10 cellular contexts compared by ENCODE assay signal in genomic region chr13:101149735-101150380, GRCh38.
DNase-seq lines count a peak whose midpoint lies in the region; ATAC-seq, FAIRE-seq and TF ChIP-seq lines count a peak whose summit lies in the region.
"Had no signal": no experiment of that assay in that cellular context is flagged by ENCODE, and none has a peak within 500 bp of the region (broad histone marks: within the 10 kb centered on the region; RNA-seq: fewer than 3 reads in every experiment).

No MANE protein-coding gene starts in this region.

- no peaks in the 10 kb centered on the region for H3K9me2 ChIP-seq in Karpas-422 (replicated peaks; ENCODE audit: insufficient read depth, low read length)
- H3K9me2 ChIP-seq in neural cell (ENCODE audit: insufficient read depth, low read length), result no peaks in the 10 kb centered on the region

- DNase-seq in Daoy (ENCODE audit: low read depth) (peak; percentile 30), Karpas-422 (peak; percentile 84), GM12878 (ENCODE audit: low read depth, low spot score) (no peak), NCI-H774 (lab: John Stamatoyannopoulos, UW) (no peak), coronary artery (ENCODE audit: low spot score) (no peak)
- no peak for DNase-seq in activated CD4-positive, alpha-beta memory T cell treated with anti-CD3 and anti-CD28 coated beads for 36 hours

- no peak overlapping the region for H3K4me3 Mint-ChIP-seq in stimulated activated memory B cell treated with anti-CD40 and anti-IgM and Interleukin-4, amounts not matched to agents 10 μg/mL and 1 μg/mL and 100 μg/mL, for 72 hours
- no peak overlapping the region for H3K4me3 Mint-ChIP-seq in activated CD4-positive, alpha-beta memory T cell treated with anti-CD3 and anti-CD28 coated beads for 36 hours
- H3K4me3 Mint-ChIP-seq: activated T-helper 17 cell treated with anti-CD3 and anti-CD28 coated beads, Interleukin-2, amount 50 U/mL, for 72 hours had no signal

- peak overlapping the region; percentile 58 for H3K9ac ChIP-seq in Karpas-422 (ENCODE audit: low read length)
- no peak overlapping the region for H3K9ac ChIP-seq in GM12878 (ENCODE audit: control insufficient read depth, insufficient read depth, low read length)
- no peak overlapping the region for H3K9ac ChIP-seq in neural cell (ENCODE audit: low read length)

- intact Hi-C loops in GM12878 (cut with micrococcal nuclease; ENCODE audit: unreplicated experiment), result loop anchor here (5.0 to 10.0 kb wide), 4 partner anchors 147 to 1405 kb away; no protein-coding TSS in a partner anchor
- intact Hi-C loops in activated CD4-positive, alpha-beta memory T cell treated with anti-CD3 and anti-CD28 coated beads for 36 hours (cut with micrococcal nuclease), result loop anchor here (10.0 kb wide), 5 partner anchors 155 to 1405 kb away; no protein-coding TSS in a partner anchor

- H3K4me3 ChIP-seq in Karpas-422 (ENCODE audit: low read length) (peak overlapping the region; percentile 44), GM12878 (no peak overlapping the region), neural cell (ENCODE audit: low read length) (no peak overlapping the region), coronary artery (no peak overlapping the region)

- TF ChIP-seq CTCF in GM12878 (IDR thresholded peaks at IDR 0.05 in 2 of 3, conservative IDR thresholded peaks at IDR 0.05 in 1 of 3; ENCODE audit: control insufficient read depth in 2 of 3, extremely low read depth in 1 of 3, insufficient read depth in 1 of 3, low read depth in 3 of 3, low read length in 3 of 3), result peak in 2 of 3 experiments; percentile 15 to 23; a peak in 1 of 6 replicates
- TF ChIP-seq CTCF in neural cell (IDR thresholded peaks at IDR 0.05; ENCODE audit: poor library complexity, severe bottlenecking), result peak; percentile 70
- no peak for TF ChIP-seq CTCF in coronary artery (IDR thresholded peaks at IDR 0.05)

- FAIRE-seq in GM12878 (lab: Jason Lieb, UNC), result no peak

- TF ChIP-seq RAD21 in GM12878 (IDR thresholded peaks at IDR 0.05; ENCODE audit: insufficient read depth, low read depth, low read length), result no peak
- peak; percentile 75 for TF ChIP-seq RAD21 in neural cell (conservative IDR thresholded peaks at IDR 0.05)

- H3K4me1 Mint-ChIP-seq in stimulated activated memory B cell treated with anti-CD40 and anti-IgM and Interleukin-4, amounts not matched to agents 10 μg/mL and 1 μg/mL and 100 μg/mL, for 72 hours, result no peaks in the 10 kb centered on the region
- H3K4me1 Mint-ChIP-seq in activated CD4-positive, alpha-beta memory T cell treated with anti-CD3 and anti-CD28 coated beads for 36 hours (ENCODE audit: low read depth), result no peaks in the 10 kb centered on the region
- H3K4me1 Mint-ChIP-seq: activated T-helper 17 cell treated with anti-CD3 and anti-CD28 coated beads, Interleukin-2, amount 50 U/mL, for 72 hours had no signal

- no peaks in the 10 kb centered on the region for H4K20me1 ChIP-seq in Karpas-422 (ENCODE audit: insufficient read depth, low read depth, low read length)
- H4K20me1 ChIP-seq in GM12878 (ENCODE audit: control insufficient read depth, insufficient read depth), result no peaks in the 10 kb centered on the region
- no peaks in the 10 kb centered on the region for H4K20me1 ChIP-seq in neural cell (ENCODE audit: insufficient read depth)

- H3K4me2 ChIP-seq in Karpas-422 (ENCODE audit: low read depth, low read length, poor library complexity, severe bottlenecking) (peak overlapping the region; percentile 77), GM12878 (ENCODE audit: control insufficient read depth, insufficient read depth) (no peak overlapping the region), neural cell (ENCODE audit: low read length) (no peak overlapping the region)

- TF ChIP-seq EP300 in GM12878 (IDR thresholded peaks at IDR 0.05; ENCODE audit: borderline replicate concordance in 1 of 2, control insufficient read depth in 1 of 2, low read depth in 2 of 2, low read length in 2 of 2) (no peak), neural cell (conservative IDR thresholded peaks at IDR 0.05; ENCODE audit: poor library complexity, severe bottlenecking) (no peak)

- SMC1A ChIA-PET in GM12878 (lab: Charles Lee; ENCODE audit: uncharacterized antibody, unreplicated experiment), result interaction anchor here (1.2 kb wide), 1 partner anchor 30 kb away, joined by 3 read pairs; no protein-coding TSS in a partner anchor

- POLR2A ChIA-PET in GM12878 (lab: Charles Lee), result no interaction called here
- POLR2A ChIA-PET in activated CD4-positive, alpha-beta memory T cell treated with anti-CD3 and anti-CD28 coated beads for 36 hours (lab: Charles Lee), result no interaction called here

- H3K36me3 ChIP-seq in Karpas-422 (ENCODE audit: insufficient read depth, low read length), result no peaks in the 10 kb centered on the region
- no peaks in the 10 kb centered on the region for H3K36me3 ChIP-seq in GM12878 (ENCODE audit: control insufficient read depth in 2 of 2, insufficient read depth in 2 of 2, low read length in 1 of 2)
- no peaks in the 10 kb centered on the region for H3K36me3 ChIP-seq in neural cell (ENCODE audit: insufficient read depth, low read length)

- H3K27ac Mint-ChIP-seq in stimulated activated memory B cell treated with anti-CD40 and anti-IgM and Interleukin-4, amounts not matched to agents 10 μg/mL and 1 μg/mL and 100 μg/mL, for 72 hours, result no peak overlapping the region
- no peak overlapping the region for H3K27ac Mint-ChIP-seq in activated CD4-positive, alpha-beta memory T cell treated with anti-CD3 and anti-CD28 coated beads for 36 hours
- H3K27ac Mint-ChIP-seq: activated T-helper 17 cell treated with anti-CD3 and anti-CD28 coated beads, Interleukin-2, amount 50 U/mL, for 72 hours had no signal

- ATAC-seq in GM12878, result peak; percentile 58
- no peak for ATAC-seq in stimulated activated memory B cell treated with anti-CD40 and anti-IgM and Interleukin-4, amounts not matched to agents 10 μg/mL and 1 μg/mL and 100 μg/mL, for 72 hours
- ATAC-seq: activated T-helper 17 cell treated with anti-CD3 and anti-CD28 coated beads, Interleukin-2, amount 50 U/mL, for 72 hours had no signal

- in situ Hi-C loops in GM12878 (cut with MboI), result loop anchor here (10.0 to 25.0 kb wide), 2 partner anchors 605 to 1312 kb away; no protein-coding TSS in a partner anchor

- no peaks in the 10 kb centered on the region for H3F3A ChIP-seq in neural cell (ENCODE audit: insufficient read depth, low read length, poor library complexity, severe bottlenecking)

- H2AFZ ChIP-seq in Karpas-422 (ENCODE audit: low read length), result peak overlapping the region; percentile 86
- no peak overlapping the region for H2AFZ ChIP-seq in GM12878 (ENCODE audit: control insufficient read depth, low read depth, low read length)
- no peak overlapping the region for H2AFZ ChIP-seq in neural cell (ENCODE audit: low read depth, low read length)

- BruUV-seq in GM12878 (replicated peaks; lab: Mats Ljungman, UMichigan), result no TSS peak

- H3K27me3 ChIP-seq in Karpas-422 (ENCODE audit: low read length) (no peaks in the 10 kb centered on the region), GM12878 (replicated peaks in 1 of 2; ENCODE audit: control insufficient read depth in 2 of 2, insufficient read depth in 2 of 2, low read length in 1 of 2) (no peaks in the 10 kb centered on the region; a peak in 1 of 4 replicates), neural cell (ENCODE audit: insufficient read depth, low read depth, low read length) (no peaks in the 10 kb centered on the region)

- H3K27ac ChIP-seq in Karpas-422 (ENCODE audit: low read length) (peak overlapping the region; percentile 100), GM12878 (ENCODE audit: control insufficient read depth, insufficient read depth) (no peak overlapping the region), neural cell (ENCODE audit: low read length) (peak overlapping the region; percentile 71), coronary artery (no peak overlapping the region)
- H3K27ac ChIP-seq: HL-60 had no signal

- peaks cover 60% of the 10 kb centered on the region for H3K4me1 ChIP-seq in Karpas-422 (ENCODE audit: low read length)
- no peaks in the 10 kb centered on the region for H3K4me1 ChIP-seq in GM12878 (ENCODE audit: control insufficient read depth, insufficient read depth, low read length)

- H3K79me2 ChIP-seq in Karpas-422 (ENCODE audit: low read length) (no peaks in the 10 kb centered on the region), GM12878 (ENCODE audit: control insufficient read depth, insufficient read depth, low read length) (no peaks in the 10 kb centered on the region), neural cell (replicated peaks; ENCODE audit: insufficient read depth, low read length) (no peaks in the 10 kb centered on the region)

- H3K9me3 ChIP-seq in Karpas-422 (ENCODE audit: low read length) (no peaks in the 10 kb centered on the region), GM12878 (replicated peaks; ENCODE audit: control insufficient read depth, insufficient read depth, low read length) (no peaks in the 10 kb centered on the region), neural cell (ENCODE audit: low read length) (no peaks in the 10 kb centered on the region)

- WGBS in GM12878 (ENCODE audit: insufficient coverage, insufficient replicate concordance, low lambda C conversion rate, missing lambda C conversion rate), result 22% methylated on average over 9 of the region's 9 CpGs

- H3K27me3 Mint-ChIP-seq in stimulated activated memory B cell treated with anti-CD40 and anti-IgM and Interleukin-4, amounts not matched to agents 10 μg/mL and 1 μg/mL and 100 μg/mL, for 72 hours, result peaks cover 29% of the 10 kb centered on the region
- H3K27me3 Mint-ChIP-seq in activated CD4-positive, alpha-beta memory T cell treated with anti-CD3 and anti-CD28 coated beads for 36 hours, result peaks cover 27% of the 10 kb centered on the region

- TF ChIP-seq POLR2A in GM12878 (IDR thresholded peaks at IDR 0.05; ENCODE audit: low read depth, low read length), result no peak

- RAD21 ChIA-PET in GM12878 (lab: Charles Lee; ENCODE audit: unreplicated experiment), result no interaction called here

- CTCF ChIA-PET in GM12878 (lab: Yijun Ruan, JAX), result interaction anchor here (0.8 to 1.3 kb wide), 2 partner anchors 426 to 1406 kb away, joined by 3 to 5 read pairs; no protein-coding TSS in a partner anchor
- CTCF ChIA-PET in activated CD4-positive, alpha-beta memory T cell treated with anti-CD3 and anti-CD28 coated beads for 36 hours (lab: Charles Lee), result interaction anchor here (0.7 kb wide), 1 partner anchor 638 kb away, joined by 4 read pairs; no protein-coding TSS in a partner anchor

- no peaks in the 10 kb centered on the region for H3K36me3 Mint-ChIP-seq in stimulated activated memory B cell treated with anti-CD40 and anti-IgM and Interleukin-4, amounts not matched to agents 10 μg/mL and 1 μg/mL and 100 μg/mL, for 72 hours
- H3K36me3 Mint-ChIP-seq in activated CD4-positive, alpha-beta memory T cell treated with anti-CD3 and anti-CD28 coated beads for 36 hours, result no peaks in the 10 kb centered on the region

- no peaks in the 10 kb centered on the region for H3K9me3 Mint-ChIP-seq in stimulated activated memory B cell treated with anti-CD40 and anti-IgM and Interleukin-4, amounts not matched to agents 10 μg/mL and 1 μg/mL and 100 μg/mL, for 72 hours
- no peaks in the 10 kb centered on the region for H3K9me3 Mint-ChIP-seq in activated CD4-positive, alpha-beta memory T cell treated with anti-CD3 and anti-CD28 coated beads for 36 hours
- H3K9me3 Mint-ChIP-seq: activated T-helper 17 cell treated with anti-CD3 and anti-CD28 coated beads, Interleukin-2, amount 50 U/mL, for 72 hours had no signal

TF ChIP-seq in neural cell, 6 proteins besides CTCF, POLR2A, EP300 and RAD21:
- TF ChIP-seq POLR2AphosphoS5 (IDR thresholded peaks at IDR 0.05) (no peak), SMC3 (conservative IDR thresholded peaks at IDR 0.05; ENCODE audit: poor library complexity) (peak; percentile 79)

Comparison
In these comparisons a context has a peak if more than half of its experiments do, and no peak if none do; other contexts are left out.
1. DNase-seq: peak in Daoy (single experiment) and Karpas-422 (single experiment); none in GM12878 (single experiment), NCI-H774 (single experiment), coronary artery (single experiment) and activated CD4-positive, alpha-beta memory T cell treated with anti-CD3 and anti-CD28 coated beads for 36 hours (single experiment).
2. H3K27ac ChIP-seq: peak in Karpas-422 (single experiment) and neural cell (single experiment); none in GM12878 (single experiment) and coronary artery (0 of 2).